Comparison of ENCODE assay signal across 3 cellular contexts in genomic region chr1:162700131-162700530, GRCh38.
"Had no signal": no experiment of that assay in that cellular context is flagged by ENCODE, and none has a peak within 500 bp of the region (broad histone marks: within the 10 kb centered on the region; RNA-seq: fewer than 3 reads in every experiment).

No MANE protein-coding gene starts in this region.

- DNase-seq: GDM1, GF-D8 had no signal

- H3K4me3 ChIP-seq: GM12878 had no signal
